In the genomic region with DNA sequence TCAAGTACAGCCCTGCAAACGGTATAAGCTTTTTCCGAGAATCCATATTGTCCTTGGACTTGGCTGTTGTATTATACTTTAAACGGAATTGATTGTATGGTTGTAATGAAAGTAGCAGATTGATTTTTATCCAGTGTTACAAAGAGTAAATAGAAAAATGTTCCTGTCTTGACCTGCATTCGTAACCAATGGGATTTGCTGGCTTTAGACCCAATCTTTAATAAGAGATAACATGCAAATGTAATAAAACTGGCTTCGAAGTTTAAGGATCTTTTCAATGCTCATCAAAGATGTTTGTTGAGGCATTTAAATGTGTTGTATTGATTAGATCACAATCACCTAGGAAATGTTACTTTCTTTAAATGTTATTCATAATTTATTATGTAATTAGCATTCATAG, we compare ENCODE assay signal across 22 cellular contexts.
DNase-seq lines count a peak whose midpoint lies in the region; ATAC-seq, FAIRE-seq and TF ChIP-seq lines count a peak whose summit lies in the region.
"Had no signal": no experiment of that assay in that cellular context is flagged by ENCODE, and none has a peak within 500 bp of the region (broad histone marks: within the 10 kb centered on the region; RNA-seq: fewer than 3 reads in every experiment).

No MANE protein-coding gene starts in this region.

- 60% methylated on average over 5 of the region's 5 CpGs for WGBS in right cardiac atrium
- 38 to 63% (median 43%) methylated on average over 5 of the region's 5 CpGs for WGBS in psoas muscle, 3 donors

- ATAC-seq in right cardiac atrium (no peak), Right ventricle myocardium superior (ENCODE audit: poor library complexity) (no peak), psoas muscle (peak in 1 of 4 donors; percentile 23), HG03039 (IDR thresholded peaks at IDR 0.05; ENCODE audit: unreplicated experiment) (no peak)
- ATAC-seq: activated CD4-positive, CD25-positive, alpha-beta regulatory T cell treated with anti-CD3 and anti-CD28 coated beads, Interleukin-2, amount 50 U/mL, for 24 hours; activated naive CD4-positive, alpha-beta T cell treated with anti-CD3 and anti-CD28 coated beads, Interleukin-2, amount 50 U/mL, for 72 hours; natural killer cell treated with Interleukin-12 subunit alpha and Interleukin-12 subunit beta and Interleukin-15 and Interleukin-18, amount 100 ng/mL, for 72 hours had no signal

- no peak for FAIRE-seq in urothelium cell line (lab: Jason Lieb, UNC)
- FAIRE-seq: GM18507, islet of Langerhans had no signal

- DNase-seq in right cardiac atrium (no peak), Right ventricle myocardium superior (no peak), globus pallidus (ENCODE audit: low spot score) (peak; percentile 28), psoas muscle (no peak), anterior cingulate cortex (lab: John Stamatoyannopoulos, UW) (no peak), urothelium cell line (ENCODE audit: low spot score) (no peak), DMS153 (lab: John Stamatoyannopoulos, UW) (no peak)
- DNase-seq: ACHN; C1 segment of cervical spinal cord; effector CD8-positive, alpha-beta T cell; GOT3; NCI-H1092; NCI-H2081; NK-92 treated with Interleukin-12 subunit alpha and Interleukin-12 subunit beta, amount 100 ng/mL, for 24 hours; tibial artery had no signal

- no peaks in the 10 kb centered on the region for H3K9me3 ChIP-seq in right cardiac atrium (ENCODE audit: control insufficient read depth, low read length)
- no peaks in the 10 kb centered on the region for H3K9me3 ChIP-seq in psoas muscle
- H3K9me3 ChIP-seq: tibial artery had no signal

- no peaks in the 10 kb centered on the region for H3K36me3 ChIP-seq in psoas muscle (ENCODE audit: insufficient read depth in 1 of 2, low read depth in 1 of 2)
- H3K36me3 ChIP-seq: tibial artery had no signal

- H3K4me3 ChIP-seq in right cardiac atrium (ENCODE audit: low read length) (peak overlapping the region; percentile 25), psoas muscle (peak overlapping the region; percentile 57)
- H3K4me3 ChIP-seq: tibial artery had no signal

- H3K4me1 ChIP-seq in right cardiac atrium (ENCODE audit: control insufficient read depth, insufficient read depth, low read length) (peaks cover 6% of the 10 kb centered on the region), psoas muscle (peaks cover 20% of the 10 kb centered on the region)

- H3K27ac ChIP-seq in right cardiac atrium (ENCODE audit: low read length), result no peak overlapping the region
- H3K27ac ChIP-seq in psoas muscle, result peak overlapping the region; percentile 79
- H3K27ac ChIP-seq: KMS-11 had no signal

- no peaks in the 10 kb centered on the region for H3K27me3 ChIP-seq in right cardiac atrium (ENCODE audit: control insufficient read depth, insufficient read depth)
- no peaks in the 10 kb centered on the region for H3K27me3 ChIP-seq in psoas muscle (ENCODE audit: insufficient read depth in 3 of 3, low read length in 2 of 3)
- H3K27me3 ChIP-seq: tibial artery had no signal

- TF ChIP-seq CTCF in psoas muscle (IDR thresholded peaks at IDR 0.05), result no peak

- intact Hi-C loops in right cardiac atrium (cut with DNase I) (loop anchor here in 1 of 4 donors (10.0 kb wide), 1 partner anchor 110 kb away; no protein-coding TSS in a partner anchor), Right ventricle myocardium superior (cut with DNase I) (no loop called here), psoas muscle (cut with DNase I) (loop anchor here (5.0 to 10.0 kb wide), 4 partner anchors 92 to 120 kb away; no protein-coding TSS in a partner anchor)
